10 cellular contexts compared by ENCODE assay signal in genomic region chr3:102057781-102058421, GRCh38.
A peak's percentile ranks its signal among the peaks of the same experiment; 100 is the strongest.
DNase-seq lines count a peak whose midpoint lies in the region; ATAC-seq and TF ChIP-seq lines count a peak whose summit lies in the region.
"Had no signal": no experiment of that assay in that cellular context is flagged by ENCODE, and none has a peak within 500 bp of the region (broad histone marks: within the 10 kb centered on the region; RNA-seq: fewer than 3 reads in every experiment).

No MANE protein-coding gene starts in this region.

- peaks cover 1% of the 10 kb centered on the region for H3K36me3 Mint-ChIP-seq in activated naive CD4-positive, alpha-beta T cell treated with anti-CD3 and anti-CD28 coated beads for 36 hours (ENCODE audit: low read depth)
- H3K36me3 Mint-ChIP-seq in stimulated activated memory B cell treated with anti-CD40 and anti-IgM and Interleukin-4, amounts not matched to agents 10 μg/mL and 1 μg/mL and 100 μg/mL, for 72 hours, result no peaks in the 10 kb centered on the region

- no peak for TF ChIP-seq POLR2A in heart left ventricle (IDR thresholded peaks at IDR 0.05)

- H3K27me3 ChIP-seq in MM.1S (replicated peaks; ENCODE audit: insufficient read depth, low read length), result no peaks in the 10 kb centered on the region
- H3K27me3 ChIP-seq in heart left ventricle, result no peaks in the 10 kb centered on the region

- no peak overlapping the region for H3K4me3 Mint-ChIP-seq in activated naive CD4-positive, alpha-beta T cell treated with anti-CD3 and anti-CD28 coated beads for 36 hours
- peak overlapping the region; percentile 19 for H3K4me3 Mint-ChIP-seq in stimulated activated memory B cell treated with anti-CD40 and anti-IgM and Interleukin-4, amounts not matched to agents 10 μg/mL and 1 μg/mL and 100 μg/mL, for 72 hours
- H3K4me3 Mint-ChIP-seq: HFFc6 had no signal

- no peaks in the 10 kb centered on the region for H4K20me1 ChIP-seq in MM.1S (ENCODE audit: insufficient read depth, low read length)

- H3K27ac ChIP-seq in MM.1S (ENCODE audit: low read length), result peak overlapping the region; percentile 73; the same call in 1 of the 2 replicates
- peak overlapping the region in 1 of 12 donors; percentile 64 for H3K27ac ChIP-seq in heart left ventricle

- H3K27ac Mint-ChIP-seq in activated naive CD4-positive, alpha-beta T cell treated with anti-CD3 and anti-CD28 coated beads for 36 hours, result no peak overlapping the region
- H3K27ac Mint-ChIP-seq in stimulated activated memory B cell treated with anti-CD40 and anti-IgM and Interleukin-4, amounts not matched to agents 10 μg/mL and 1 μg/mL and 100 μg/mL, for 72 hours, result peak overlapping the region; percentile 92
- H3K27ac Mint-ChIP-seq: HFFc6 had no signal

- DNase-seq in activated naive CD4-positive, alpha-beta T cell treated with anti-CD3 and anti-CD28 coated beads for 36 hours, result peak; percentile 43
- DNase-seq in activated naive CD4-positive, alpha-beta T cell (lab: John Stamatoyannopoulos, UW), result no peak
- DNase-seq in MM.1S, result peak; percentile 91
- no peak for DNase-seq in amniotic stem cell (lab: John Stamatoyannopoulos, UW)
- DNase-seq in heart left ventricle, result no peak
- no peak for DNase-seq in NOMO-1 treated with DMSO at 0.1 percent for 48 hours (lab: John Stamatoyannopoulos, UW; ENCODE audit: unreplicated experiment)
- DNase-seq: AML-193, HFFc6 had no signal

- H3K9me3 ChIP-seq in MM.1S (replicated peaks; ENCODE audit: insufficient read depth, low read length) (no peaks in the 10 kb centered on the region), heart left ventricle (no peaks in the 10 kb centered on the region)

- H3K4me1 ChIP-seq in MM.1S (ENCODE audit: low read length), result peaks cover 28% of the 10 kb centered on the region
- H3K4me1 ChIP-seq in heart left ventricle, result peaks cover 0 to 17% (median 0%) of the 10 kb centered on the region in 12 donors

- H3K36me3 ChIP-seq in MM.1S (replicated peaks; ENCODE audit: insufficient read depth, low read length) (no peaks in the 10 kb centered on the region), heart left ventricle (no peaks in the 10 kb centered on the region)

- H3K4me3 ChIP-seq in MM.1S (ENCODE audit: low read length), result no peak overlapping the region
- no peak overlapping the region for H3K4me3 ChIP-seq in heart left ventricle

- peak; percentile 81 for ATAC-seq in HG02678 (IDR thresholded peaks at IDR 0.05; ENCODE audit: unreplicated experiment)
- peak; percentile 93 for ATAC-seq in stimulated activated memory B cell treated with anti-CD40 and anti-IgM and Interleukin-4, amounts not matched to agents 10 μg/mL and 1 μg/mL and 100 μg/mL, for 72 hours
- no peak for ATAC-seq in heart left ventricle

- intact Hi-C loops in activated naive CD4-positive, alpha-beta T cell treated with anti-CD3 and anti-CD28 coated beads for 36 hours (cut with micrococcal nuclease), result loop anchor here (1.0 kb wide), 2 partner anchors 27 to 34 kb away; no protein-coding TSS in a partner anchor
- intact Hi-C loops in heart left ventricle (cut with DNase I), result no loop called here

- no peaks in the 10 kb centered on the region for H3K9me3 Mint-ChIP-seq in activated naive CD4-positive, alpha-beta T cell treated with anti-CD3 and anti-CD28 coated beads for 36 hours
- H3K9me3 Mint-ChIP-seq in stimulated activated memory B cell treated with anti-CD40 and anti-IgM and Interleukin-4, amounts not matched to agents 10 μg/mL and 1 μg/mL and 100 μg/mL, for 72 hours, result no peaks in the 10 kb centered on the region
- H3K9me3 Mint-ChIP-seq: HFFc6 had no signal

- H3K4me1 Mint-ChIP-seq in activated naive CD4-positive, alpha-beta T cell treated with anti-CD3 and anti-CD28 coated beads for 36 hours (ENCODE audit: low read depth), result peaks cover 44% of the 10 kb centered on the region
- peaks cover 43% of the 10 kb centered on the region for H3K4me1 Mint-ChIP-seq in stimulated activated memory B cell treated with anti-CD40 and anti-IgM and Interleukin-4, amounts not matched to agents 10 μg/mL and 1 μg/mL and 100 μg/mL, for 72 hours

- no peaks in the 10 kb centered on the region for H3K27me3 Mint-ChIP-seq in activated naive CD4-positive, alpha-beta T cell treated with anti-CD3 and anti-CD28 coated beads for 36 hours (ENCODE audit: low read depth)
- no peaks in the 10 kb centered on the region for H3K27me3 Mint-ChIP-seq in stimulated activated memory B cell treated with anti-CD40 and anti-IgM and Interleukin-4, amounts not matched to agents 10 μg/mL and 1 μg/mL and 100 μg/mL, for 72 hours

- H2AFZ ChIP-seq in MM.1S (ENCODE audit: low read length), result no peak overlapping the region

- no peaks in the 10 kb centered on the region for H3K79me2 ChIP-seq in MM.1S (ENCODE audit: low read length)

- H3K9me2 ChIP-seq in MM.1S (replicated peaks; ENCODE audit: insufficient read depth, low read length), result no peaks in the 10 kb centered on the region

- CTCF ChIA-PET in activated naive CD4-positive, alpha-beta T cell treated with anti-CD3 and anti-CD28 coated beads for 36 hours (lab: Charles Lee), result interaction anchor here (0.5 to 1.4 kb wide), 4 partner anchors 26 to 493 kb away, joined by 3 read pairs; no protein-coding TSS in a partner anchor

- TF ChIP-seq CTCF in MM.1S (IDR thresholded peaks at IDR 0.05; ENCODE audit: low read length), result no peak
- no peak for TF ChIP-seq CTCF in heart left ventricle (IDR thresholded peaks at IDR 0.05)

- H3K9ac ChIP-seq in MM.1S (ENCODE audit: low read length), result no peak overlapping the region

- H3F3A ChIP-seq in MM.1S (ENCODE audit: insufficient read depth, low read length), result peaks cover 37% of the 10 kb centered on the region

- H3K4me2 ChIP-seq in MM.1S (ENCODE audit: low read depth, low read length), result peak overlapping the region; percentile 59

Comparison
In these comparisons a context has a peak if more than half of its experiments do, and no peak if none do; other contexts are left out.
1. DNase-seq: peak in activated naive CD4-positive, alpha-beta T cell treated with anti-CD3 and anti-CD28 coated beads for 36 hours (single experiment) and MM.1S (single experiment); none in activated naive CD4-positive, alpha-beta T cell (0 of 4), amniotic stem cell (single experiment), heart left ventricle (0 of 5) and NOMO-1 treated with DMSO at 0.1 percent for 48 hours (single experiment).
2. ATAC-seq: peak in HG02678 (single experiment) and stimulated activated memory B cell treated with anti-CD40 and anti-IgM and Interleukin-4, amounts not matched to agents 10 μg/mL and 1 μg/mL and 100 μg/mL, for 72 hours (single experiment); none in heart left ventricle (0 of 4).